ENCODE assay signal across 8 cellular contexts in genomic region chr3:24496529-24497482, GRCh38. TPM values are rescaled to one million over a fixed set of nuclear protein-coding genes. Genes with fewer than 3 reads are reported as not detected.
DNase-seq lines count a peak whose midpoint lies in the region; ATAC-seq, FAIRE-seq and TF ChIP-seq lines count a peak whose summit lies in the region.

No MANE protein-coding gene starts in this region.

- dilution Hi-C loops in endothelial cell of umbilical vein (cut with MboI; ENCODE audit: extremely low pct_ligation_motif_present, low sequenced_read_pairs): no loop called here

- H3K27me3 ChIP-seq in DND-41 (ENCODE audit: insufficient read depth, low read length, poor library complexity) (no peaks in the 10 kb centered on the region), endothelial cell of umbilical vein (ENCODE audit: control insufficient read depth in 2 of 2, insufficient read depth in 2 of 2, low read length in 2 of 2) (peaks cover 15 to 25% of the 10 kb centered on the region in 2 experiments), muscle layer of colon (ENCODE audit: control insufficient read depth in 1 of 2, insufficient read depth in 2 of 2, low read length in 2 of 2) (no peaks in the 10 kb centered on the region)

- H3K36me3 ChIP-seq in DND-41 (ENCODE audit: insufficient read depth, low read length) (no peaks in the 10 kb centered on the region), endothelial cell of umbilical vein (ENCODE audit: control insufficient read depth in 2 of 2, extremely low read depth in 1 of 2, insufficient read depth in 2 of 2, low read length in 2 of 2) (no peaks in the 10 kb centered on the region), muscle layer of colon (ENCODE audit: insufficient read depth, low read length) (no peaks in the 10 kb centered on the region)

- H4K20me1 ChIP-seq in DND-41 (ENCODE audit: insufficient read depth, low read length) (no peaks in the 10 kb centered on the region), endothelial cell of umbilical vein (replicated peaks; ENCODE audit: control insufficient read depth, extremely low read depth, insufficient read depth, low read length) (no peaks in the 10 kb centered on the region)

- H3K9me3 Mint-ChIP-seq in stimulated activated memory B cell treated with anti-CD40 and anti-IgM and Interleukin-4, amounts not matched to agents 10 μg/mL and 1 μg/mL and 100 μg/mL, for 72 hours: no peaks in the 10 kb centered on the region

- intact Hi-C loops in endothelial cell of umbilical vein (cut with micrococcal nuclease): loop anchor here (5.0 kb wide), 3 partner anchors 185 to 310 kb away; no protein-coding TSS in a partner anchor

- peaks cover 47% of the 10 kb centered on the region for H3K27me3 Mint-ChIP-seq in stimulated activated memory B cell treated with anti-CD40 and anti-IgM and Interleukin-4, amounts not matched to agents 10 μg/mL and 1 μg/mL and 100 μg/mL, for 72 hours

- H3K36me3 Mint-ChIP-seq in stimulated activated memory B cell treated with anti-CD40 and anti-IgM and Interleukin-4, amounts not matched to agents 10 μg/mL and 1 μg/mL and 100 μg/mL, for 72 hours: no peaks in the 10 kb centered on the region

- H3K79me2 ChIP-seq in DND-41 (ENCODE audit: insufficient read depth, low read length) (no peaks in the 10 kb centered on the region), endothelial cell of umbilical vein (ENCODE audit: control insufficient read depth, insufficient read depth, low read length) (no peaks in the 10 kb centered on the region)

- no peak overlapping the region for H3K27ac Mint-ChIP-seq in stimulated activated memory B cell treated with anti-CD40 and anti-IgM and Interleukin-4, amounts not matched to agents 10 μg/mL and 1 μg/mL and 100 μg/mL, for 72 hours

- no peaks in the 10 kb centered on the region for H3K4me1 ChIP-seq in DND-41 (ENCODE audit: insufficient read depth, low read length)
- peaks cover 12% of the 10 kb centered on the region for H3K4me1 ChIP-seq in endothelial cell of umbilical vein (ENCODE audit: control insufficient read depth, extremely low read depth, insufficient read depth, low read length)
- peaks cover 20% of the 10 kb centered on the region for H3K4me1 ChIP-seq in muscle layer of colon (ENCODE audit: insufficient read depth, low read length)

- TF ChIP-seq CTCF in DND-41 (IDR thresholded peaks at IDR 0.05; ENCODE audit: borderline replicate concordance, extremely low read depth, low read length, poor library complexity, severe bottlenecking) (peak; percentile 8), endothelial cell of umbilical vein (IDR thresholded peaks at IDR 0.05; ENCODE audit: extremely low read depth in 1 of 2, insufficient read depth in 1 of 2, low read depth in 1 of 2, low read length in 2 of 2) (peak; percentile 33 to 64)

- H3K4me2 ChIP-seq in DND-41 (ENCODE audit: insufficient read depth, low read length) (no peak overlapping the region), endothelial cell of umbilical vein (ENCODE audit: insufficient read depth, low read length) (no peak overlapping the region)

- H3K4me3 ChIP-seq in DND-41 (ENCODE audit: low read depth in 1 of 2, low read length in 2 of 2) (no peak overlapping the region), endothelial cell of umbilical vein (replicated peaks in 1 of 3; ENCODE audit: insufficient read depth in 1 of 3, low read depth in 1 of 3, low read length in 3 of 3) (no peak overlapping the region), muscle layer of colon (ENCODE audit: low read depth in 1 of 2, low read length in 2 of 2) (no peak overlapping the region)

- no peak overlapping the region for H2AFZ ChIP-seq in DND-41 (ENCODE audit: low read depth, low read length)
- no peak overlapping the region for H2AFZ ChIP-seq in endothelial cell of umbilical vein (ENCODE audit: low read depth, low read length)

- no peak for DNase-seq in DND-41
- DNase-seq in NCI-H446 (lab: John Stamatoyannopoulos, UW): peak; percentile 21 to 74
- peak; percentile 46 for DNase-seq in endothelial cell of umbilical vein (ENCODE audit: low read depth, low spot score)
- no peak for DNase-seq in activated CD8-positive, alpha-beta memory T cell treated with anti-CD3 and anti-CD28 coated beads, Interleukin-2, amount 50 U/mL, for 48 hours
- no peak for DNase-seq in GM19238 (ENCODE audit: insufficient read length, low spot score)
- DNase-seq in activated naive CD4-positive, alpha-beta T cell treated with Interleukin-2 at 50 U/mL for 16 hours: no peak

- no TSS peak for BruUV-seq in endothelial cell of umbilical vein (replicated peaks; lab: Mats Ljungman, UMichigan)

- CTCF ChIA-PET in endothelial cell of umbilical vein (lab: Charles Lee): interaction anchor here (0.6 to 4.1 kb wide), 23 partner anchors 9 to 608 kb away, joined by 3 to 33 read pairs (median 3); no protein-coding TSS in a partner anchor

- peak; percentile 55 for FAIRE-seq in endothelial cell of umbilical vein (lab: Jason Lieb, UNC)

- H3K27ac ChIP-seq in DND-41 (ENCODE audit: low read length) (no peak overlapping the region), endothelial cell of umbilical vein (ENCODE audit: insufficient read depth, low read depth, low read length) (no peak overlapping the region), muscle layer of colon (ENCODE audit: low read depth, low read length) (peak overlapping the region; percentile 98)

- no peak for ATAC-seq in DND-41 (ENCODE audit: insufficient read depth, low read depth)
- ATAC-seq in stimulated activated memory B cell treated with anti-CD40 and anti-IgM and Interleukin-4, amounts not matched to agents 10 μg/mL and 1 μg/mL and 100 μg/mL, for 72 hours: no peak

- peaks cover 4% of the 10 kb centered on the region for H3K9me3 ChIP-seq in DND-41 (ENCODE audit: insufficient read depth, low read length, severe bottlenecking)
- no peaks in the 10 kb centered on the region for H3K9me3 ChIP-seq in endothelial cell of umbilical vein (replicated peaks; ENCODE audit: control insufficient read depth, insufficient read depth, low read length)
- H3K9me3 ChIP-seq in muscle layer of colon (ENCODE audit: low read length): no peaks in the 10 kb centered on the region

- POLR2A ChIA-PET in endothelial cell of umbilical vein (lab: Charles Lee): interaction anchor here (0.6 kb wide), 1 partner anchor 243 kb away, joined by 5 read pairs; no protein-coding TSS in a partner anchor

- peaks cover 24% of the 10 kb centered on the region for H3K4me1 Mint-ChIP-seq in stimulated activated memory B cell treated with anti-CD40 and anti-IgM and Interleukin-4, amounts not matched to agents 10 μg/mL and 1 μg/mL and 100 μg/mL, for 72 hours

- no peak for TF ChIP-seq POLR2A in endothelial cell of umbilical vein (IDR thresholded peaks at IDR 0.05; ENCODE audit: low read depth, low read length)

- H3K9ac ChIP-seq in DND-41 (ENCODE audit: low read depth, low read length) (no peak overlapping the region), endothelial cell of umbilical vein (replicated peaks; ENCODE audit: extremely low read depth, insufficient read depth, low read length) (no peak overlapping the region), muscle layer of colon (ENCODE audit: low read length) (no peak overlapping the region)

- H3K9me1 ChIP-seq in endothelial cell of umbilical vein (replicated peaks; ENCODE audit: control insufficient read depth, extremely low read depth, insufficient read depth, low read length): no peaks in the 10 kb centered on the region

- no peak overlapping the region for H3K4me3 Mint-ChIP-seq in stimulated activated memory B cell treated with anti-CD40 and anti-IgM and Interleukin-4, amounts not matched to agents 10 μg/mL and 1 μg/mL and 100 μg/mL, for 72 hours

TF ChIP-seq in endothelial cell of umbilical vein, 7 proteins besides CTCF, POLR2A, EP300 and RAD21:
- TF ChIP-seq JUN (IDR thresholded peaks at IDR 0.05; ENCODE audit: borderline replicate concordance, insufficient read depth, insufficient read length, low read depth): no peak
- TF ChIP-seq GATA2 (IDR thresholded peaks at IDR 0.05; ENCODE audit: insufficient read depth, insufficient read length, low read depth, low read length): no peak
- no peak for TF ChIP-seq POLR2AphosphoS5 (IDR thresholded peaks at IDR 0.05; ENCODE audit: insufficient read depth, low read depth, low read length)
- TF ChIP-seq EZH2 (IDR thresholded peaks at IDR 0.05; ENCODE audit: borderline replicate concordance, low read depth, low read length, severe bottlenecking): no peak
- no peak for TF ChIP-seq FOS (IDR thresholded peaks at IDR 0.05; ENCODE audit: borderline replicate concordance, insufficient read depth, low read length)
- TF ChIP-seq, protein P1, sequence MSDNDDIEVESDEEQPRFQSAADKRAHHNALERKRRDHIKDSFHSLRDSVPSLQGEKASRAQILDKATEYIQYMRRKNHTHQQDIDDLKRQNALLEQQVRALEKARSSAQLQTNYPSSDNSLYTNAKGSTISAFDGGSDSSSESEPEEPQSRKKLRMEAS (IDR thresholded peaks at IDR 0.05; ENCODE audit: insufficient read depth, insufficient read length): no peak
- TF ChIP-seq MYC (IDR thresholded peaks at IDR 0.05; ENCODE audit: low read depth, low read length): no peak

RNA-seq across cellular contexts. Expression of gene THRB, which starts 2.2 kb away (rescaled TPM):
- 0.18 TPM in 1 of 2 replicates, not detected in the other for total RNA-seq in endothelial cell of umbilical vein
- 0.06 and 0.13 TPM in 2 replicates for polyA plus RNA-seq in endothelial cell of umbilical vein
- 0.04 TPM in 2 replicates for polyA plus RNA-seq in endothelial cell of umbilical vein (2011; cell fraction: cytosol; rRNA removed)
- 0.04 and 0.11 TPM in 2 replicates for polyA plus RNA-seq in endothelial cell of umbilical vein (2011; cell fraction: nucleus; rRNA removed)
- polyA plus RNA-seq in endothelial cell of umbilical vein (2012): 0.08 and 0.17 TPM in 2 replicates
- polyA minus RNA-seq in endothelial cell of umbilical vein: 0.25 and 0.41 TPM in 2 replicates
- 2.7 TPM for polyA minus RNA-seq in endothelial cell of umbilical vein (2011; cell fraction: cytosol; rRNA and poly(A)+ RNA removed)
- 0.14 and 0.19 TPM in 2 replicates for polyA minus RNA-seq in endothelial cell of umbilical vein (2011; cell fraction: nucleus; rRNA and poly(A)+ RNA removed)

Comparison
In these comparisons a context has a peak if more than half of its experiments do, and no peak if none do; other contexts are left out.
1. DNase-seq: peak in NCI-H446 (2 of 2) and endothelial cell of umbilical vein (single experiment); none in DND-41 (single experiment), activated CD8-positive, alpha-beta memory T cell treated with anti-CD3 and anti-CD28 coated beads, Interleukin-2, amount 50 U/mL, for 48 hours (single experiment), GM19238 (single experiment) and activated naive CD4-positive, alpha-beta T cell treated with Interleukin-2 at 50 U/mL for 16 hours (single experiment).